ENCODE assay signal across 8 cellular contexts in the genomic region with DNA sequence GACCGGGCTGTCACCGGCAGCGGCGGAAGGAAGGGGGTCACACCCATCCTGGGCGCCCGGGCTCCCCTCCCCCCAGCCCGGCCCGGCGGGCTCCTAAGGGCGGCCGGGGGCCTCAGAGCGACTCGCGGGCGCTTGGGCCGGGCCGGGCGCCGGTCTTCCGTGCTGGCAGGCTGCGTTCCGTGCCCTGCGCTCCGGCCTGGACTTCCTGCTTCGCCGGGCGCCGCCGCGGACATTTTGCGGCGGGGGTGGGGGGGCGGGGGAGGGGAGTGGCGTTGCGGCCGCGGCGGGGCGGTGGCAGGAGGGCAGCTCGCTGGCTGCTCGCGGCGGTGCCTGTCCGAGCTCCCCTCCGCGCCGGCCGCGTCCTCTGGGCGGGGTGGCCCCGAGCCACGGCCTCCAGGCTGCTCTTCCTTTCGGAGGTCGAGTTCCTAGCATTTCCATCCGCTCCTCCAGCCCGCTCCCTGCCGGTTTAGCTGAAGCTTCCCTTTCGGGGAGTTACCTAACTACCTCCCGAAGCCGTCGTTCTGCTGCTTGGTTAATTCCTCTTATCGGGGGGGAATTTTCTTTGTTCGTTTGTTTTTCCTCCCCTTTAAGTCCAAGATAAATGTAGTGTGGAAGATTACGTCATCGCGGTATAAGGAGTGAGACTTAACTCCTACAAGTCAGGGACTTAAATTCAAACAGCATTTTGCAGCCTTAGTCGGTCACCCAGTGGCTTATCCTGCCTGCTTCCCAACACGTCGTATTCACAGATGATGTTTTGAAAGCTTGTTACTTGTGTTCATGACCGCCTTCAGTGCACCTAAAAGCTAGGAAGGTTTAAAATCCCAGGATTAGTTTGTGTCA. TPM values are rescaled to one million over a fixed set of nuclear protein-coding genes. Genes with fewer than 3 reads are reported as not detected.
DNase-seq lines count a peak whose midpoint lies in the region; ATAC-seq and TF ChIP-seq lines count a peak whose summit lies in the region.

No MANE protein-coding gene starts in this region.

- peak; percentile 19 for DNase-seq in DMS153 treated with DMSO at 0.1 percent for 48 hours (lab: John Stamatoyannopoulos, UW; ENCODE audit: unreplicated experiment)
- peak; percentile 62 for DNase-seq in Jurkat, Clone E6-1 (ENCODE audit: low read depth, low spot score)
- DNase-seq in amygdala (lab: John Stamatoyannopoulos, UW), result peak in 41 of 56 donors; percentile 10 to 73 (median 47)
- DNase-seq in left ventricle myocardium superior, result peak; percentile 81
- peak; percentile 20 to 89 (median 34) for DNase-seq in posterior cingulate gyrus
- no peak for DNase-seq in NCI-H1048 (lab: John Stamatoyannopoulos, UW)

- peak overlapping the region; percentile 88 for H3K4me3 ChIP-seq in Jurkat, Clone E6-1 (ENCODE audit: low read length)
- peak overlapping the region; percentile 80 for H3K4me3 ChIP-seq in SU-DHL-6 (ENCODE audit: insufficient read depth, low read length, poor library complexity, severe bottlenecking)

- peak overlapping the region; percentile 93 for H3K9ac ChIP-seq in SU-DHL-6 (ENCODE audit: low read length)

- H3K27me3 ChIP-seq in SU-DHL-6 (ENCODE audit: low read length), result no peaks in the 10 kb centered on the region

- H3K79me2 ChIP-seq in SU-DHL-6 (ENCODE audit: insufficient read depth, low read length), result peaks cover 54% of the 10 kb centered on the region

- H3K9me3 ChIP-seq in SU-DHL-6 (ENCODE audit: insufficient read depth, low read length), result no peaks in the 10 kb centered on the region

- H3F3A ChIP-seq in SU-DHL-6 (ENCODE audit: insufficient read depth), result peaks cover 10% of the 10 kb centered on the region; the same call in 1 of the 2 replicates

- H3K9me2 ChIP-seq in SU-DHL-6 (replicated peaks; ENCODE audit: insufficient read depth, low read length), result no peaks in the 10 kb centered on the region

- H3K27ac ChIP-seq in SU-DHL-6 (ENCODE audit: low read depth, low read length), result peak overlapping the region; percentile 71

- peak overlapping the region; percentile 78 for H3K4me2 ChIP-seq in SU-DHL-6 (ENCODE audit: low read depth, low read length, poor library complexity, severe bottlenecking)

- H2AFZ ChIP-seq in SU-DHL-6 (ENCODE audit: low read depth, low read length, severe bottlenecking), result peak overlapping the region; percentile 79

- TF ChIP-seq CTCF in SU-DHL-6 (IDR thresholded peaks at IDR 0.05; ENCODE audit: insufficient read depth, low read length, poor library complexity, severe bottlenecking), result no peak

- H3K36me3 ChIP-seq in SU-DHL-6 (ENCODE audit: low read length), result no peaks in the 10 kb centered on the region

- peaks cover 34% of the 10 kb centered on the region for H4K20me1 ChIP-seq in SU-DHL-6 (ENCODE audit: low read depth, low read length)

- ATAC-seq in GM21717 (IDR thresholded peaks at IDR 0.05; ENCODE audit: unreplicated experiment) (peak; percentile 25), left ventricle myocardium superior (peak; percentile 80)

- intact Hi-C loops in left ventricle myocardium superior (cut with micrococcal nuclease), result no loop called here
- intact Hi-C loops in posterior cingulate gyrus (cut with DNase I), result no loop called here

RNA-seq across cellular contexts. Expression of a gene that starts 0.7 kb away (rescaled TPM):
- 173 TPM for polyA plus RNA-seq in Jurkat, Clone E6-1 (2012; ENCODE audit: insufficient read depth, insufficient read length)
- 130 TPM for total RNA-seq in left ventricle myocardium superior

RNA-seq across cellular contexts. Expression of a gene that starts 51.8 kb away (rescaled TPM):
- not detected for polyA plus RNA-seq in Jurkat, Clone E6-1 (2012; ENCODE audit: insufficient read depth, insufficient read length)
- not detected for total RNA-seq in left ventricle myocardium superior
